In the genomic region with DNA sequence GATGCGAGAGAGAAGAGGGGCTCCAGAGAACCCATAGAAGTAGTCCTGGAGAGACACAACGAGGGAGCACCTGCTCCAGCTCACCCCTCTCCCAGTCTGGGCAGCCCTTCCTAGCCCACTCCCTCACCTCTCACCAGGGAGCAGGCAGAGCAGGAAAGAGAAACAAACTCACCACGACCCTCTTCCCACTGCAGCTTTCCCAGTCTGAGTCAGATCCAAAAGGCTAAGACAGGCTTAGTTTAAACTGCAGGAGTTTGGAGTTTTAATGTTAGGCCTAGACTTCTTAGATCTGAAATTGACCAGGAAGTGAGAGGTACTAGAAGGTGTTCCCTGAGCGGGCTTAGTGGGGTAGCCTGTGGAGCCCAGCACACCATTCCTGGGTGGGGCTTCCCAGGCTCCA, we compare ENCODE assay signal across 17 cellular contexts. TPM values are rescaled to one million over a fixed set of nuclear protein-coding genes. Genes with fewer than 3 reads are reported as not detected.
"Had no signal": no experiment of that assay in that cellular context is flagged by ENCODE, and none has a peak within 500 bp of the region (broad histone marks: within the 10 kb centered on the region; RNA-seq: fewer than 3 reads in every experiment).

No MANE protein-coding gene starts in this region.

- H3K4me1 Mint-ChIP-seq: stimulated activated memory B cell treated with anti-CD40 and anti-IgM and Interleukin-4, amounts not matched to agents 10 μg/mL and 1 μg/mL and 100 μg/mL, for 72 hours had no signal

- H3K27ac ChIP-seq: adrenal gland, body of pancreas, esophagus muscularis mucosa, left lung, neutrophil, thyroid gland had no signal

- DNase-seq: activated naive CD4-positive, alpha-beta T cell treated with anti-CD3 and anti-CD28 coated beads, Interleukin-2, amount 10 ng/mL, durations not matched to agents 7 days and 5 days; adrenal gland; body of pancreas; central memory CD4-positive, alpha-beta T cell; hippocampal formation; left lung; mammary epithelial cell; natural killer cell; stimulated activated CD4-positive, alpha-beta T cell treated with anti-CD3 and anti-CD28 coated beads, Interleukin-2, amount 100 ng/mL, for 48 hours; T-helper 17 cell; thyroid gland had no signal

- H3K9me3 Mint-ChIP-seq: activated naive CD4-positive, alpha-beta T cell treated with anti-CD3 and anti-CD28 coated beads, Interleukin-2, amount 10 ng/mL, durations not matched to agents 7 days and 5 days; natural killer cell; stimulated activated memory B cell treated with anti-CD40 and anti-IgM and Interleukin-4, amounts not matched to agents 10 μg/mL and 1 μg/mL and 100 μg/mL, for 72 hours had no signal

- H3K36me3 Mint-ChIP-seq: activated naive CD4-positive, alpha-beta T cell treated with anti-CD3 and anti-CD28 coated beads, Interleukin-2, amount 10 ng/mL, durations not matched to agents 7 days and 5 days; natural killer cell; stimulated activated memory B cell treated with anti-CD40 and anti-IgM and Interleukin-4, amounts not matched to agents 10 μg/mL and 1 μg/mL and 100 μg/mL, for 72 hours had no signal

- H3K36me3 ChIP-seq: adrenal gland, esophagus muscularis mucosa, left lung, neutrophil, thyroid gland had no signal

- H3K27me3 ChIP-seq: adrenal gland, body of pancreas, left lung, thyroid gland had no signal

- FAIRE-seq: keratinocyte, TTC549 had no signal

- H3K27ac Mint-ChIP-seq: activated naive CD4-positive, alpha-beta T cell treated with anti-CD3 and anti-CD28 coated beads, Interleukin-2, amount 10 ng/mL, durations not matched to agents 7 days and 5 days; natural killer cell; stimulated activated memory B cell treated with anti-CD40 and anti-IgM and Interleukin-4, amounts not matched to agents 10 μg/mL and 1 μg/mL and 100 μg/mL, for 72 hours; T-helper 17 cell had no signal

- H3K4me3 ChIP-seq: adrenal gland, body of pancreas, esophagus muscularis mucosa, left lung, thyroid gland had no signal

- H3K4me3 Mint-ChIP-seq: activated naive CD4-positive, alpha-beta T cell treated with anti-CD3 and anti-CD28 coated beads, Interleukin-2, amount 10 ng/mL, durations not matched to agents 7 days and 5 days; natural killer cell; stimulated activated memory B cell treated with anti-CD40 and anti-IgM and Interleukin-4, amounts not matched to agents 10 μg/mL and 1 μg/mL and 100 μg/mL, for 72 hours; T-helper 17 cell had no signal

- H3K9me3 ChIP-seq: adrenal gland, body of pancreas, neutrophil, thyroid gland had no signal

RNA-seq across cellular contexts. Expression of gene SLC1A7, which starts 29.6 kb away (rescaled TPM):
- total RNA-seq: body of pancreas, mammary epithelial cell, renal cortical epithelial cell, T-helper 17 cell had no signal
- polyA plus RNA-seq: keratinocyte, mammary epithelial cell had no signal

RNA-seq across cellular contexts. Expression of gene PODN, which starts 50.8 kb away (rescaled TPM):
- total RNA-seq: mammary epithelial cell, T-helper 17 cell had no signal
- polyA plus RNA-seq: keratinocyte, mammary epithelial cell had no signal
